In the genomic region with DNA sequence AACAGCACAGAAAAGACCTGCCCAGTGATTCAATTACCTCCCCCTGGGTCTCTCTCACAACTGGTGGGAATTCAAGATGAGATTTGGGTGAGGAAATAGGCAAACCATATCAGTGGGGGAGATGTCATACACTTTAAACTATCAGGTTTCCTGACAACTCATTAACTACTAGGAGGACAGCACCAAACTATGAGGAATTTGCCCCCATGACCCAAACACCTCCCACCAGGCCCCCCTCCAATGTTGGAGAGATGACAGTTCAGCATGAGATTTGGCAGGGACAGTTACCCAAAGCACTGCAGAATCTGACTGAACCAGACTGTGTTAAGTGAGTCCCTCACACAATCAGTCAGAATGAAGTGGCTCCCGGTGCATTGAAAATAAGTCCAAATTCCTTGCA, we compare ENCODE assay signal across 29 cellular contexts.
"Had no signal": no experiment of that assay in that cellular context is flagged by ENCODE, and none has a peak within 500 bp of the region (broad histone marks: within the 10 kb centered on the region; RNA-seq: fewer than 3 reads in every experiment).

No MANE protein-coding gene starts in this region.

- DNase-seq: colonic mucosa; effector CD8-positive, alpha-beta T cell; foreskin keratinocyte; heart left ventricle; hippocampal formation; left colon; mucosa of descending colon; naive B cell; occipital lobe; ovary; posterior cingulate gyrus; psoas muscle; right cardiac atrium; sigmoid colon; stimulated activated CD4-positive, alpha-beta T cell treated with anti-CD3 and anti-CD28 coated beads, Interleukin-2, amount 100 ng/mL, for 24 hours; stimulated activated CD4-positive, alpha-beta T cell treated with anti-CD3 and anti-CD28 coated beads, Interleukin-4, amount 100 ng/mL, for 24 hours; stimulated activated naive CD4-positive, alpha-beta T cell treated with Interleukin-2 at 50 U/mL for 16 hours; substantia nigra; transverse colon; upper lobe of right lung; uterus had no signal

- H3K9me3 Mint-ChIP-seq: dendritic cell treated with granulocyte-macrophage colony-stimulating factor and Interleukin-4, amounts not matched to agents 40 ng/mL and 50 ng/mL, for 4 days; memory B cell; naive B cell; natural killer cell treated with Interleukin-12 subunit alpha and Interleukin-12 subunit beta and Interleukin-15 and Interleukin-18, amount 100 ng/mL, for 72 hours; stimulated activated effector memory CD8-positive, alpha-beta T cell treated with anti-CD3 and anti-CD28 coated beads, Interleukin-12 subunit alpha, Interleukin-12 subunit beta, amount 100 ng/mL, for 72 hours had no signal

- H3K36me3 Mint-ChIP-seq: memory B cell; naive B cell; natural killer cell treated with Interleukin-12 subunit alpha and Interleukin-12 subunit beta and Interleukin-15 and Interleukin-18, amount 100 ng/mL, for 72 hours; stimulated activated effector memory CD8-positive, alpha-beta T cell treated with anti-CD3 and anti-CD28 coated beads, Interleukin-12 subunit alpha, Interleukin-12 subunit beta, amount 100 ng/mL, for 72 hours had no signal

- H3K4me3 Mint-ChIP-seq: dendritic cell treated with granulocyte-macrophage colony-stimulating factor and Interleukin-4, amounts not matched to agents 40 ng/mL and 50 ng/mL, for 4 days; memory B cell; naive B cell; natural killer cell treated with Interleukin-12 subunit alpha and Interleukin-12 subunit beta and Interleukin-15 and Interleukin-18, amount 100 ng/mL, for 72 hours; stimulated activated effector memory CD8-positive, alpha-beta T cell treated with anti-CD3 and anti-CD28 coated beads, Interleukin-12 subunit alpha, Interleukin-12 subunit beta, amount 100 ng/mL, for 72 hours had no signal

- H3K4me1 ChIP-seq: colonic mucosa, foreskin keratinocyte, psoas muscle, transverse colon, upper lobe of right lung, uterus had no signal

- H3K27me3 ChIP-seq: colonic mucosa, esophagus muscularis mucosa, foreskin keratinocyte, gastroesophageal sphincter, heart left ventricle, ovary, sigmoid colon, transverse colon, upper lobe of right lung, uterus had no signal

- H3K27ac ChIP-seq: colonic mucosa, esophagus muscularis mucosa, foreskin keratinocyte, gastroesophageal sphincter, heart left ventricle, ovary, psoas muscle, sigmoid colon, thoracic aorta, transverse colon, upper lobe of right lung, uterus had no signal

- ATAC-seq: foreskin keratinocyte; gastroesophageal sphincter; heart left ventricle; left colon; mucosa of descending colon; natural killer cell treated with Interleukin-12 subunit alpha and Interleukin-12 subunit beta and Interleukin-15 and Interleukin-18, amount 100 ng/mL, for 72 hours; psoas muscle; stimulated activated effector memory CD8-positive, alpha-beta T cell treated with anti-CD3 and anti-CD28 coated beads, Interleukin-12 subunit alpha, Interleukin-12 subunit beta, amount 100 ng/mL, for 72 hours; upper lobe of right lung had no signal

- H3K9me3 ChIP-seq: colonic mucosa, esophagus muscularis mucosa, gastroesophageal sphincter, heart left ventricle, mucosa of descending colon, ovary, psoas muscle, sigmoid colon, thoracic aorta, transverse colon, upper lobe of right lung, uterus had no signal

- H3K27me3 Mint-ChIP-seq: dendritic cell treated with granulocyte-macrophage colony-stimulating factor and Interleukin-4, amounts not matched to agents 40 ng/mL and 50 ng/mL, for 4 days had no signal

- H3K27ac Mint-ChIP-seq: dendritic cell treated with granulocyte-macrophage colony-stimulating factor and Interleukin-4, amounts not matched to agents 40 ng/mL and 50 ng/mL, for 4 days; memory B cell; natural killer cell treated with Interleukin-12 subunit alpha and Interleukin-12 subunit beta and Interleukin-15 and Interleukin-18, amount 100 ng/mL, for 72 hours; stimulated activated effector memory CD8-positive, alpha-beta T cell treated with anti-CD3 and anti-CD28 coated beads, Interleukin-12 subunit alpha, Interleukin-12 subunit beta, amount 100 ng/mL, for 72 hours had no signal

- H3K4me1 Mint-ChIP-seq: memory B cell; naive B cell; stimulated activated effector memory CD8-positive, alpha-beta T cell treated with anti-CD3 and anti-CD28 coated beads, Interleukin-12 subunit alpha, Interleukin-12 subunit beta, amount 100 ng/mL, for 72 hours had no signal

- H3K4me3 ChIP-seq: colonic mucosa, esophagus muscularis mucosa, gastroesophageal sphincter, heart left ventricle, lung, mucosa of descending colon, ovary, psoas muscle, sigmoid colon, thoracic aorta, transverse colon, upper lobe of right lung, uterus had no signal

- H3K36me3 ChIP-seq: colonic mucosa, esophagus muscularis mucosa, gastroesophageal sphincter, heart left ventricle, ovary, sigmoid colon, thoracic aorta, transverse colon, upper lobe of right lung, uterus had no signal
